In the genomic region with DNA sequence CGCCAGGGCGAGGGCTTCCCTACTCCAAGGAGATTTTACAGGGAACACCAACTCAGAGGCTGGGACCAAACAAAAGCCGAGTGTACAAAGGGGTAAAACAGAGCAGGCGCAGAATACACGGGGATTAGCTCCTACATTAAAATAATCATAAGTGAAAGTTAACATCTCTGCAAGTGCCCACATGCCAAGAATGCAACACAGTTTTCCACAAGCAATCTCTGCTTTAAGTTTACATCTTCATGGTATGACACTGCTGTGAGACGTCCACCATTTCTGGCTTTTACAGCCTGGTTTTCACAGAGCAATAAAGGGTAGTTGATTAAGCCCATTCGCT, we compare ENCODE assay signal across 11 cellular contexts. TPM values are rescaled to one million over a fixed set of nuclear protein-coding genes. Genes with fewer than 3 reads are reported as not detected.
A peak's percentile ranks its signal among the peaks of the same experiment; 100 is the strongest.
DNase-seq lines count a peak whose midpoint lies in the region; ATAC-seq, FAIRE-seq and TF ChIP-seq lines count a peak whose summit lies in the region.
"Had no signal": no experiment of that assay in that cellular context is flagged by ENCODE, and none has a peak within 500 bp of the region (broad histone marks: within the 10 kb centered on the region; RNA-seq: fewer than 3 reads in every experiment).

No MANE protein-coding gene starts in this region.

- no peak for FAIRE-seq in pancreas (lab: Jason Lieb, UNC)

- no peak overlapping the region for H3K27ac Mint-ChIP-seq in CD14-positive monocyte

- no peaks in the 10 kb centered on the region for H3K79me2 ChIP-seq in PC-9 (ENCODE audit: low read depth)

- TF ChIP-seq CTCF in CD14-positive monocyte (IDR thresholded peaks at IDR 0.05) (no peak), PC-9 (conservative IDR thresholded peaks at IDR 0.05) (no peak; the same call in 1 of the 2 replicates), pancreas (IDR thresholded peaks at IDR 0.05) (no peak)

- WGBS in pancreas, 2 donors = 4 to 6% methylated on average over 7 of the region's 7 CpGs

- peak overlapping the region; percentile 69; the same call in 1 of the 2 replicates for H3K27ac ChIP-seq in PC-9
- H3K27ac ChIP-seq in pancreas = peak overlapping the region; percentile 71 to 90 (median 84)

- no peaks in the 10 kb centered on the region for H3K36me3 Mint-ChIP-seq in CD14-positive monocyte

- peak overlapping the region; percentile 87 for H3K4me2 ChIP-seq in PC-9

- peak overlapping the region; percentile 85 for H2AFZ ChIP-seq in PC-9

- peak overlapping the region; percentile 37 to 87 for H3K4me3 Mint-ChIP-seq in CD14-positive monocyte

- peaks cover 10% of the 10 kb centered on the region for H3K4me1 Mint-ChIP-seq in CD14-positive monocyte

- H3K27me3 ChIP-seq in PC-9 (ENCODE audit: insufficient read depth, low read depth) = no peaks in the 10 kb centered on the region
- no peaks in the 10 kb centered on the region for H3K27me3 ChIP-seq in pancreas

- intact Hi-C loops in CD14-positive monocyte (cut with micrococcal nuclease) = no loop called here
- intact Hi-C loops in PC-9 (cut with micrococcal nuclease; ENCODE audit: unreplicated experiment) = loop anchor here (1.0 kb wide), 2 partner anchors 86 to 91 kb away; no protein-coding TSS in a partner anchor
- intact Hi-C loops in pancreas (cut with DNase I) = no loop called here

- peaks cover 36 to 55% (median 39%) of the 10 kb centered on the region in 3 donors for H3K27me3 Mint-ChIP-seq in CD14-positive monocyte (ENCODE audit: low read depth in 3 of 3)

- BruUV-seq in PC-9 (replicated peaks; lab: Mats Ljungman, UMichigan) = TSS peak; percentile 71

- no peaks in the 10 kb centered on the region for H4K20me1 ChIP-seq in PC-9 (ENCODE audit: insufficient read depth)

- peaks cover 54% of the 10 kb centered on the region for H3K4me1 ChIP-seq in PC-9 (replicated peaks; ENCODE audit: insufficient read depth)
- H3K4me1 ChIP-seq in pancreas = no peaks in the 10 kb centered on the region

- no peak for DNase-seq in CD14-positive monocyte (ENCODE audit: low spot score)
- DNase-seq in PC-9 = no peak
- DNase-seq in fibroblast of peridontal ligament (ENCODE audit: extremely low read depth) = peak; percentile 68
- no peak for DNase-seq in pancreas
- DNase-seq in stimulated activated CD4-positive, alpha-beta T cell treated with anti-CD3 and anti-CD28 coated beads, Interleukin-4, amount 100 ng/mL, for 24 hours = no peak
- DNase-seq in NCI-H748 (lab: John Stamatoyannopoulos, UW; ENCODE audit: unreplicated experiment) = no peak
- DNase-seq in KG1 (lab: John Stamatoyannopoulos, UW) = no peak
- DNase-seq: activated CD4-positive, alpha-beta T cell treated with anti-CD3 and anti-CD28 coated beads for 4 hours; GF-D8; NCI-H2081 treated with DMSO at 0.1 percent for 48 hours had no signal

- peaks cover 18% of the 10 kb centered on the region; the same call in 1 of the 2 replicates for H3F3A ChIP-seq in PC-9 (ENCODE audit: insufficient read depth, low read depth)

- peaks cover 7% of the 10 kb centered on the region for H3K9me3 ChIP-seq in PC-9 (ENCODE audit: insufficient read depth, low read depth)
- H3K9me3 ChIP-seq in pancreas = no peaks in the 10 kb centered on the region

- H3K9me2 ChIP-seq in PC-9 (ENCODE audit: insufficient read depth) = no peaks in the 10 kb centered on the region

- ATAC-seq in pancreas (no peak), GM21367 (IDR thresholded peaks at IDR 0.05; ENCODE audit: unreplicated experiment) (no peak)

- CTCF ChIA-PET in PC-9 (lab: Charles Lee) = no interaction called here

- H3K9me3 Mint-ChIP-seq in CD14-positive monocyte = peaks cover 0 to 6% (median 2%) of the 10 kb centered on the region in 7 donors

- POLR2A ChIA-PET in PC-9 (lab: Charles Lee; ENCODE audit: unreplicated experiment) = interaction anchor here (0.5 to 0.7 kb wide), 5 partner anchors 35 to 205 kb away, joined by 4 to 38 read pairs (median 6); no protein-coding TSS in a partner anchor

- peak overlapping the region; percentile 67 for H3K4me3 ChIP-seq in PC-9
- peak overlapping the region; percentile 43 to 75 (median 64) for H3K4me3 ChIP-seq in pancreas

- H3K36me3 ChIP-seq in PC-9 (ENCODE audit: low read depth) (no peaks in the 10 kb centered on the region), pancreas (no peaks in the 10 kb centered on the region)

RNA-seq across cellular contexts. Expression of gene VGLL3, which starts 0.5 kb away (rescaled TPM):
- polyA plus RNA-seq in CD14-positive monocyte (not detected), pancreas (1 to 10 TPM; 2.2 to 2.3 TPM)
- total RNA-seq in PC-9 (2021) (20.5 and 26.8 TPM in 2 replicates), pancreas (10 to 100 TPM in 1 of 6 donors, 1 to 10 TPM in 5; 3.5 to 11.9 (median 5.7) TPM)
